9 cellular contexts compared by ENCODE assay signal in genomic region chr1:233668725-233669294, GRCh38.
DNase-seq lines count a peak whose midpoint lies in the region; ATAC-seq, FAIRE-seq and TF ChIP-seq lines count a peak whose summit lies in the region.
"Had no signal": no experiment of that assay in that cellular context is flagged by ENCODE, and none has a peak within 500 bp of the region (broad histone marks: within the 10 kb centered on the region; RNA-seq: fewer than 3 reads in every experiment).

No MANE protein-coding gene starts in this region.

- DNase-seq in GM12865 (ENCODE audit: low read depth) (peak; percentile 84), hepatic stellate cell (ENCODE audit: low spot score) (no peak), putamen (ENCODE audit: low spot score) (no peak)
- DNase-seq: activated T-cell treated with anti-CD3 and anti-CD28 coated beads, Interleukin-2, amount 50 U/mL, for 48 hours had no signal

- FAIRE-seq in TTC549 (lab: Jason Lieb, UNC): peak; percentile 39
- peak; percentile 86 for FAIRE-seq in islet of Langerhans (lab: Jason Lieb, UNC)

- TF ChIP-seq CTCF in GM12865 (IDR thresholded peaks at IDR 0.05; ENCODE audit: insufficient read depth, low read depth, low read length, missing control alignments): no peak

- ATAC-seq in HG02588 (IDR thresholded peaks at IDR 0.05; ENCODE audit: unreplicated experiment): peak; percentile 60
- no peak for ATAC-seq in GM21381 (IDR thresholded peaks at IDR 0.05; ENCODE audit: unreplicated experiment)
- no peak for ATAC-seq in HG03457 (IDR thresholded peaks at IDR 0.05; ENCODE audit: unreplicated experiment)

- H3K4me3 ChIP-seq in GM12865 (ENCODE audit: low read depth, low read length): no peak overlapping the region
